18 cellular contexts compared by ENCODE assay signal in the genomic region with DNA sequence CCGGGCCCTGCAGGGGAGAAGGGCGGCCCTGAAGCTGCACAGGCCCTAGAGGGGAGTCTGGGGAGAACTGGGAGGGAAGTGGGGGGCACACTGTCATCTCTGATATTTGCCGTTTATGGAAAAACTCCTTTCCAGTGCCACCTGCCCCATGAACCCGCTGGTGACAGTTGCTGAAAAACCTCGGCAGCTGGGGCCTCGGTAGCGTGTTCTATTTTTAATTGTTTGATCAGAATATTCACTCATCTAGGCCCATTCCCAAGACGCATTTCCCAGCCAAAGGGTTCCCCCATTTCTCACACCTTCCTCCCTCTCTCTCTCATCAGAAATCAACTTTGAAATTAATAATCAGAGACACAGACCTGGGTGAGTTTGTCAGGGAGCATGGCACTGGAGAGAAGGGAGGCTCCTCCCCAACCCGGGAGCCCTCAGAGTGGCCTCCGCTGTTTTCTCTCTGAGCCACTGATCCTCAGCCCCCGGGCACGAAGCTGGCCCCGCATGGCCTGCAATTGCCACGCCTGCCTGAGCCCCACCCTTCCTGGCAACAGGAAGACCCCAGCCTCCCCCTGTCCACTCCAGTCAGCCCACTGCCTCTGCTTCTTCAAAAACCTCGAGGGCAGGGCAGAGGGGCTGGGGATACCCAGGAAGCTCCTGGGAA.
DNase-seq lines count a peak whose midpoint lies in the region; ATAC-seq and TF ChIP-seq lines count a peak whose summit lies in the region.
"Had no signal": no experiment of that assay in that cellular context is flagged by ENCODE, and none has a peak within 500 bp of the region (broad histone marks: within the 10 kb centered on the region; RNA-seq: fewer than 3 reads in every experiment).

No MANE protein-coding gene starts in this region.

- intact Hi-C loops in heart left ventricle (cut with DNase I) = loop anchor here in 5 of 10 donors (5.0 to 10.0 kb wide), 6 partner anchors 42 to 861 kb away; a partner anchor contains a TSS
- intact Hi-C loops in thyroid gland (cut with DNase I) = no loop called here
- intact Hi-C loops in OCI-LY7 (cut with micrococcal nuclease; ENCODE audit: unreplicated experiment) = no loop called here

- CTCF ChIA-PET in OCI-LY7 (lab: Charles Lee; ENCODE audit: unreplicated experiment) = no interaction called here

- no peaks in the 10 kb centered on the region for H4K20me1 ChIP-seq in OCI-LY7 (ENCODE audit: insufficient read depth, low read length)

- no peaks in the 10 kb centered on the region for H3K9me2 ChIP-seq in OCI-LY7 (ENCODE audit: insufficient read depth, low read length)

- 45 to 50% (median 48%) methylated on average over 15 of the region's 15 CpGs for WGBS in heart left ventricle, 4 donors
- WGBS in thyroid gland, 2 donors = 68 to 85% methylated on average over 15 of the region's 15 CpGs

- no peak for TF ChIP-seq CTCF in heart left ventricle (IDR thresholded peaks at IDR 0.05)
- no peak for TF ChIP-seq CTCF in thyroid gland (IDR thresholded peaks at IDR 0.05)
- no peak for TF ChIP-seq CTCF in OCI-LY7 (conservative IDR thresholded peaks at IDR 0.05; ENCODE audit: low read length)

- H3K9me3 ChIP-seq in heart left ventricle (no peaks in the 10 kb centered on the region), muscle layer of duodenum (ENCODE audit: control insufficient read depth in 1 of 2, low read length in 2 of 2) (no peaks in the 10 kb centered on the region), thyroid gland (no peaks in the 10 kb centered on the region), OCI-LY7 (ENCODE audit: low read length) (no peaks in the 10 kb centered on the region)
- H3K9me3 ChIP-seq: thoracic aorta had no signal

- no peaks in the 10 kb centered on the region for H3K79me2 ChIP-seq in OCI-LY7 (ENCODE audit: insufficient read depth, low read depth, low read length)

- POLR2A ChIA-PET in OCI-LY7 (lab: Charles Lee) = no interaction called here

- no TSS peak for BruUV-seq in OCI-LY7 (replicated peaks; lab: Mats Ljungman, UMichigan)

- H3K27me3 ChIP-seq in heart left ventricle (no peaks in the 10 kb centered on the region), muscle layer of duodenum (ENCODE audit: low read depth, low read length) (no peaks in the 10 kb centered on the region), thyroid gland (no peaks in the 10 kb centered on the region)

- DNase-seq in DMS 273 (lab: John Stamatoyannopoulos, UW; ENCODE audit: unreplicated experiment) (peak; percentile 49), DMS 273 treated with DMSO at 0.1 percent for 48 hours (lab: John Stamatoyannopoulos, UW) (no peak), heart left ventricle (no peak), thyroid gland (no peak), OCI-LY7 (ENCODE audit: low spot score) (no peak), GDM1 (lab: John Stamatoyannopoulos, UW) (no peak), NCI-H524 (lab: John Stamatoyannopoulos, UW) (no peak)
- DNase-seq: 8988T; activated CD8-positive, alpha-beta memory T cell treated with anti-CD3 and anti-CD28 coated beads for 24 hours; amniotic stem cell; islet precursor cell; NCI-H1436; NCI-H446 treated with DMSO at 0.1 percent for 48 hours had no signal

- no peak for ATAC-seq in heart left ventricle
- ATAC-seq: WTC11 had no signal

- H3K4me2 ChIP-seq in OCI-LY7 (ENCODE audit: low read length) = no peak overlapping the region

- TF ChIP-seq POLR2A in heart left ventricle (IDR thresholded peaks at IDR 0.05) (no peak), thyroid gland (IDR thresholded peaks at IDR 0.05) (no peak)

- H3K36me3 ChIP-seq in heart left ventricle (no peaks in the 10 kb centered on the region), muscle layer of duodenum (ENCODE audit: control insufficient read depth in 1 of 2, insufficient read depth in 2 of 2, low read length in 2 of 2) (no peaks in the 10 kb centered on the region), thyroid gland (no peaks in the 10 kb centered on the region), OCI-LY7 (ENCODE audit: insufficient read depth, low read length) (no peaks in the 10 kb centered on the region)
- H3K36me3 ChIP-seq: thoracic aorta had no signal

- H2AFZ ChIP-seq in OCI-LY7 (ENCODE audit: low read length) = no peak overlapping the region
- H2AFZ ChIP-seq: GM23248 had no signal

- H3K4me1 ChIP-seq in heart left ventricle (peaks cover 38 to 100% (median 95%) of the 10 kb centered on the region in 12 donors), muscle layer of duodenum (ENCODE audit: control insufficient read depth in 1 of 2, insufficient read depth in 2 of 2, low read length in 2 of 2) (peaks cover 22 to 88% of the 10 kb centered on the region in 2 donors), thyroid gland (peaks cover 64 to 71% of the 10 kb centered on the region in 2 donors), OCI-LY7 (ENCODE audit: insufficient read depth, low read length, poor library complexity, severe bottlenecking) (no peaks in the 10 kb centered on the region)

- H3K27ac ChIP-seq in heart left ventricle (peak overlapping the region; percentile 66 to 94 (median 88)), muscle layer of duodenum (ENCODE audit: low read length) (peak overlapping the region; percentile 72), thyroid gland (peak overlapping the region; percentile 64 to 88 (median 66)), OCI-LY7 (ENCODE audit: low read depth, low read length, poor library complexity, severe bottlenecking) (no peak overlapping the region)
- H3K27ac ChIP-seq: epithelial cell of prostate, GM23248, thoracic aorta had no signal

- H3K4me3 ChIP-seq in heart left ventricle (no peak overlapping the region), muscle layer of duodenum (ENCODE audit: low read depth in 1 of 2, low read length in 2 of 2) (no peak overlapping the region), thyroid gland (replicated peaks in 1 of 3) (no peak overlapping the region), OCI-LY7 (ENCODE audit: low read depth, low read length, poor library complexity, severe bottlenecking) (no peak overlapping the region)
- H3K4me3 ChIP-seq: GM23248, thoracic aorta had no signal
